ENCODE assay signal across 16 cellular contexts in the genomic region with DNA sequence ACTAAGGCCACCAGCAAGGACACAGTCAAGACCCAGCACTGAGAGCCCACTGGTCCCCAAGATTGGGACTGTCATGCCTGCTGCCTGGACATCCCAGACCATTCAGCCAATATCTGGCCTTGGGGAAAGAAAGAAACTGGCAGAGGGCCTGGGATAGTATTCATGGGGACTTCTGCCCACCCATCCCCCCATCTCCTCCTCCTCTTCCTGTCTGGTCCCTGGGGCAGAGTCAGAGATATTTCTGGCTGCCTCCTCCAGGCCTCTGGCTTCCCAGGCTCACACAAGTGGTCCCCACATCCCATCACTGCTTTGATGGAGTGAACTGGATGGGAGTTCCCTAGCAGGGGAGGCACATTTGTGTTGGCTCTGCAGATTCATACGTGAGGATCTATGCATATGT. TPM values are rescaled to one million over a fixed set of nuclear protein-coding genes. Genes with fewer than 3 reads are reported as not detected.
DNase-seq lines count a peak whose midpoint lies in the region; ATAC-seq and TF ChIP-seq lines count a peak whose summit lies in the region.
"Had no signal": no experiment of that assay in that cellular context is flagged by ENCODE, and none has a peak within 500 bp of the region (broad histone marks: within the 10 kb centered on the region; RNA-seq: fewer than 3 reads in every experiment).

No MANE protein-coding gene starts in this region.

- H3K27me3 ChIP-seq in MG63 (no peaks in the 10 kb centered on the region), esophagus muscularis mucosa (peaks cover 0 to 7% (median 0%) of the 10 kb centered on the region in 4 donors), lower lobe of right lung (ENCODE audit: low read depth) (peaks cover 19% of the 10 kb centered on the region), tibial artery (no peaks in the 10 kb centered on the region), PC-9 (ENCODE audit: insufficient read depth, low read depth) (no peaks in the 10 kb centered on the region)

- no peaks in the 10 kb centered on the region for H3K79me2 ChIP-seq in PC-9 (ENCODE audit: low read depth)

- TF ChIP-seq EP300 in esophagus muscularis mucosa (IDR thresholded peaks at IDR 0.05): no peak

- no peak overlapping the region for H3K4me3 ChIP-seq in MG63
- H3K4me3 ChIP-seq in esophagus muscularis mucosa: no peak overlapping the region
- no peak overlapping the region for H3K4me3 ChIP-seq in lower lobe of right lung
- no peak overlapping the region for H3K4me3 ChIP-seq in tibial artery
- H3K4me3 ChIP-seq in PC-9: no peak overlapping the region
- H3K4me3 ChIP-seq: mucosa of descending colon had no signal

- no peak for ATAC-seq in lower lobe of right lung

- CTCF ChIA-PET in PC-9 (lab: Charles Lee): no interaction called here

- intact Hi-C loops in esophagus muscularis mucosa (cut with DNase I): no loop called here
- intact Hi-C loops in lower lobe of right lung (cut with DNase I): no loop called here
- intact Hi-C loops in tibial artery (cut with DNase I; ENCODE audit: low total_unique reads): no loop called here
- intact Hi-C loops in PC-9 (cut with micrococcal nuclease; ENCODE audit: unreplicated experiment): no loop called here

- H3K36me3 ChIP-seq in MG63 (no peaks in the 10 kb centered on the region), esophagus muscularis mucosa (no peaks in the 10 kb centered on the region), lower lobe of right lung (no peaks in the 10 kb centered on the region), tibial artery (no peaks in the 10 kb centered on the region), PC-9 (ENCODE audit: low read depth) (no peaks in the 10 kb centered on the region)

- H3K9me2 ChIP-seq in PC-9 (ENCODE audit: insufficient read depth): no peaks in the 10 kb centered on the region

- no peaks in the 10 kb centered on the region for H3F3A ChIP-seq in PC-9 (ENCODE audit: insufficient read depth, low read depth)

- H3K27ac ChIP-seq in esophagus muscularis mucosa (replicated peaks in 1 of 4) (peak overlapping the region; percentile 95 to 98 (median 96)), lower lobe of right lung (no peak overlapping the region), tibial artery (peak overlapping the region; percentile 95 to 99), PC-9 (no peak overlapping the region)

- peak; percentile 39 for DNase-seq in MG63
- DNase-seq in esophagus muscularis mucosa (ENCODE audit: extremely low spot score): no peak
- DNase-seq in lower lobe of right lung: peak; percentile 13
- DNase-seq in tibial artery: no peak
- DNase-seq in NCI-H1092 treated with DMSO at 0.1 percent for 48 hours (lab: John Stamatoyannopoulos, UW): no peak
- DNase-seq in DMS153 treated with DMSO at 0.1 percent for 48 hours (lab: John Stamatoyannopoulos, UW; ENCODE audit: unreplicated experiment): no peak
- DNase-seq in NCI-H2081 treated with DMSO at 0.1 percent for 48 hours (lab: John Stamatoyannopoulos, UW): no peak
- DNase-seq in PC-9: no peak
- DNase-seq: activated CD4-positive, alpha-beta T cell treated with anti-CD3 and anti-CD28 coated beads, Interleukin-2, amount 50 U/mL, for 1 hour; activated T-cell treated with anti-CD3 and anti-CD28 coated beads, Interleukin-2, amount 50 U/mL, for 24 hours; central memory CD4-positive, alpha-beta T cell; Karpas-422; mucosa of descending colon; NCI-H1694; T1000 had no signal

- no CpG with 5 or more reads among the region's 1 CpG for WGBS in esophagus muscularis mucosa

- TF ChIP-seq CTCF in esophagus muscularis mucosa (IDR thresholded peaks at IDR 0.05) (no peak), lower lobe of right lung (IDR thresholded peaks at IDR 0.05) (no peak), tibial artery (IDR thresholded peaks at IDR 0.05) (no peak), PC-9 (conservative IDR thresholded peaks at IDR 0.05) (no peak)

- H3K9me3 ChIP-seq in MG63 (no peaks in the 10 kb centered on the region), esophagus muscularis mucosa (no peaks in the 10 kb centered on the region), lower lobe of right lung (no peaks in the 10 kb centered on the region), tibial artery (no peaks in the 10 kb centered on the region), PC-9 (ENCODE audit: insufficient read depth, low read depth) (no peaks in the 10 kb centered on the region)
- H3K9me3 ChIP-seq: mucosa of descending colon had no signal

- BruUV-seq in PC-9 (replicated peaks; lab: Mats Ljungman, UMichigan): no TSS peak

- POLR2A ChIA-PET in PC-9 (lab: Charles Lee; ENCODE audit: unreplicated experiment): no interaction called here

- H3K4me1 ChIP-seq in esophagus muscularis mucosa (peaks cover 56 to 71% (median 60%) of the 10 kb centered on the region in 4 donors), lower lobe of right lung (peaks cover 20% of the 10 kb centered on the region), tibial artery (peaks cover 0 to 68% (median 58%) of the 10 kb centered on the region in 4 donors), PC-9 (replicated peaks; ENCODE audit: insufficient read depth) (no peaks in the 10 kb centered on the region)

- no peak overlapping the region for H2AFZ ChIP-seq in PC-9

- no peak overlapping the region for H3K4me2 ChIP-seq in PC-9

- TF ChIP-seq POLR2A in esophagus muscularis mucosa (IDR thresholded peaks at IDR 0.05; ENCODE audit: low read depth): no peak

- no peaks in the 10 kb centered on the region for H4K20me1 ChIP-seq in PC-9 (ENCODE audit: insufficient read depth)

RNA-seq across cellular contexts. Expression of a gene that starts 4.2 kb away (rescaled TPM):
- 2.7 and 4.7 TPM in 2 replicates for total RNA-seq in MG63 (2014; rRNA removed; shearing (Covaris generic); ENCODE audit: low replicate concordance)
- total RNA-seq in esophagus muscularis mucosa (100 to 1,000 TPM; 123 to 216 (median 198) TPM), lower lobe of right lung (21.5 TPM), PC-9 (2021) (not detected in 2 replicates)
- total RNA-seq: SK-MEL-5 had no signal

RNA-seq across cellular contexts. Expression of a gene that starts 4.5 kb away (rescaled TPM):
- total RNA-seq in MG63 (2014; rRNA removed; shearing (Covaris generic); ENCODE audit: low replicate concordance): not detected in 2 replicates
- under 1 TPM in 1 of 4 donors, not detected in 3; 0.17 TPM for total RNA-seq in esophagus muscularis mucosa
- total RNA-seq in lower lobe of right lung: not detected
- total RNA-seq in PC-9 (2021): not detected in 2 replicates
- total RNA-seq: SK-MEL-5 had no signal

RNA-seq across cellular contexts. Expression of a gene that starts 26.8 kb away (rescaled TPM):
- total RNA-seq in MG63 (2014; rRNA removed; shearing (Covaris generic); ENCODE audit: low replicate concordance): not detected in 2 replicates
- total RNA-seq in esophagus muscularis mucosa (not detected), lower lobe of right lung (3.2 TPM), PC-9 (2021) (not detected in 2 replicates)

RNA-seq across cellular contexts. Expression of a gene that starts 42.6 kb away (rescaled TPM):
- total RNA-seq in MG63 (2014; rRNA removed; shearing (Covaris generic); ENCODE audit: low replicate concordance): 17.8 and 21.5 TPM in 2 replicates
- total RNA-seq in esophagus muscularis mucosa: 10 to 100 TPM; 26.3 to 29.9 (median 29.4) TPM
- 15.7 TPM for total RNA-seq in lower lobe of right lung
- 16.0 and 24.9 TPM in 2 replicates for total RNA-seq in PC-9 (2021)

RNA-seq across cellular contexts. Expression of a gene that starts 43.0 kb away (rescaled TPM):
- 0.43 and 1.0 TPM in 2 replicates for total RNA-seq in MG63 (2014; rRNA removed; shearing (Covaris generic); ENCODE audit: low replicate concordance)
- total RNA-seq in esophagus muscularis mucosa (1 to 10 TPM; 1.2 to 7.5 (median 2.2) TPM), lower lobe of right lung (4.1 TPM), PC-9 (2021) (2.5 and 3.1 TPM in 2 replicates)

Comparison
In these comparisons a context has a peak if more than half of its experiments do, and no peak if none do; other contexts are left out.
1. DNase-seq: peak in MG63 (single experiment) and lower lobe of right lung (single experiment); none in esophagus muscularis mucosa (single experiment), tibial artery (0 of 2), NCI-H1092 treated with DMSO at 0.1 percent for 48 hours (single experiment), DMS153 treated with DMSO at 0.1 percent for 48 hours (single experiment), NCI-H2081 treated with DMSO at 0.1 percent for 48 hours (single experiment) and PC-9 (0 of 2).
2. H3K27ac ChIP-seq: peak in esophagus muscularis mucosa (4 of 4) and tibial artery (2 of 2); none in lower lobe of right lung (single experiment) and PC-9 (single experiment).